28 cellular contexts compared by ENCODE assay signal in the genomic region with DNA sequence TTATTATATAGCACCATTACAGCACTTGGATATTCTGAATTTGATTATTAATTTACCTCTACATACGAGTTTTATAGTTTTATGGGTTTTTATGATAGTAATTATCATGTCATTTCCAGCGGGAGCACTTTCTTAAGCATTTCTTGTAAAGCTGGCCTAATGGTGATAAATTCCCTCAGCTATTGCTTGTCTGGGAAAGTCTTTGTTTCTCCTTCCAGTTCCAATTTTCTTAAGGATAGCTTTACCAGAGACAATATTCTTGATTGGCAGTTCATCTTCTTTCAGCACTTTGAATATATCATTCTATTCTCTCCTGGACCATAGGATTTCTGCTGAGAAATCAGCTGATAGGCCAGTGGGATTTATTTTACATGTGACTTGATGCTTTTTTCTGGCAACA.
"Had no signal": no experiment of that assay in that cellular context is flagged by ENCODE, and none has a peak within 500 bp of the region (broad histone marks: within the 10 kb centered on the region; RNA-seq: fewer than 3 reads in every experiment).

No MANE protein-coding gene starts in this region.

- DNase-seq: colonic mucosa; cortex of kidney; dermis blood vessel endothelial cell; dorsolateral prefrontal cortex; effector CD4-positive, alpha-beta T cell; effector CD8-positive, alpha-beta T cell; effector memory CD4-positive, alpha-beta T cell; effector memory CD8-positive, alpha-beta T cell; endodermal cell; erythroblast; esophagus squamous epithelium; foreskin fibroblast; foreskin keratinocyte; foreskin melanocyte; gastrocnemius medialis; glutamatergic neuron; head of caudate nucleus; heart left ventricle; heart right ventricle had no signal

- H3K36me3 ChIP-seq: colonic mucosa, esophagus muscularis mucosa, esophagus squamous epithelium, gastrocnemius medialis, gastroesophageal sphincter, heart left ventricle, heart right ventricle had no signal

- H3K27me3 ChIP-seq: colonic mucosa, dorsolateral prefrontal cortex, esophagus muscularis mucosa, esophagus squamous epithelium, foreskin keratinocyte, gastrocnemius medialis, gastroesophageal sphincter, heart left ventricle, heart right ventricle had no signal

- H3K4me3 ChIP-seq: colonic mucosa, coronary artery, dorsolateral prefrontal cortex, esophagus muscularis mucosa, esophagus squamous epithelium, gastrocnemius medialis, gastroesophageal sphincter, heart left ventricle, heart right ventricle had no signal

- H3K27ac ChIP-seq: colonic mucosa, coronary artery, dorsolateral prefrontal cortex, epithelial cell of prostate, esophagus muscularis mucosa, esophagus squamous epithelium, foreskin keratinocyte, gastrocnemius medialis, gastroesophageal sphincter, heart left ventricle, heart right ventricle had no signal

- H3K9me3 ChIP-seq: colonic mucosa had no signal

- FAIRE-seq: colon, endometrium, endothelial cell of umbilical vein, frontal cortex had no signal

- ATAC-seq: effector memory CD8-positive, alpha-beta T cell; esophagus mucosa; foreskin keratinocyte; gastrocnemius medialis; gastroesophageal sphincter; heart left ventricle; heart right ventricle had no signal

- H3K4me1 ChIP-seq: colonic mucosa, esophagus muscularis mucosa, esophagus squamous epithelium, foreskin keratinocyte, gastrocnemius medialis, gastroesophageal sphincter, heart left ventricle, heart right ventricle had no signal
